ENCODE assay signal across 8 cellular contexts in genomic region chr2:87485884-87486283, GRCh38.
DNase-seq lines count a peak whose midpoint lies in the region; ATAC-seq and TF ChIP-seq lines count a peak whose summit lies in the region.
"Not testable (repeated sequence)": the region's sequence is repeated elsewhere in the genome, so short reads cannot be mapped to it uniquely, and the experiment has no call there.

No MANE protein-coding gene starts in this region.

- H3K4me3 ChIP-seq in body of pancreas, left lung: not testable (repeated sequence)

- DNase-seq in T follicular helper cell (ENCODE audit: low read depth): peak; percentile 17
- peak in 1 of 4 donors; percentile 34 for DNase-seq in body of pancreas
- not testable (repeated sequence) for DNase-seq in left lung; stimulated activated naive B cell treated with anti-CD40 and anti-IgM and Interleukin-4, amounts not matched to agents 10 μg/mL and 1 μg/mL and 100 μg/mL, for 72 hours

- peak overlapping the region; percentile 81 for H3K27ac Mint-ChIP-seq in stimulated activated naive B cell treated with anti-CD40 and anti-IgM and Interleukin-4, amounts not matched to agents 10 μg/mL and 1 μg/mL and 100 μg/mL, for 72 hours

- H3K27ac ChIP-seq in body of pancreas: peak overlapping the region in 3 of 4 donors; percentile 64 to 73 (median 68)
- H3K27ac ChIP-seq in left lung: not testable (repeated sequence)

- ATAC-seq in GM18498 (IDR thresholded peaks at IDR 0.05; ENCODE audit: unreplicated experiment) (peak; percentile 95), GM19463 (IDR thresholded peaks at IDR 0.05; ENCODE audit: unreplicated experiment) (peak; percentile 93), HG02798 (IDR thresholded peaks at IDR 0.05; ENCODE audit: poor library complexity, unreplicated experiment) (peak; percentile 93), HG03439 (IDR thresholded peaks at IDR 0.05; ENCODE audit: unreplicated experiment) (peak; percentile 85), body of pancreas (peak; percentile 95), left lung (peak; percentile 84)
- peak; percentile 89 to 91 for ATAC-seq in stimulated activated naive B cell treated with anti-CD40 and anti-IgM and Interleukin-4, amounts not matched to agents 10 μg/mL and 1 μg/mL and 100 μg/mL, for 72 hours (replicated peaks)

- not testable (repeated sequence) for H3K4me3 Mint-ChIP-seq in stimulated activated naive B cell treated with anti-CD40 and anti-IgM and Interleukin-4, amounts not matched to agents 10 μg/mL and 1 μg/mL and 100 μg/mL, for 72 hours

- H3K9me3 Mint-ChIP-seq in stimulated activated naive B cell treated with anti-CD40 and anti-IgM and Interleukin-4, amounts not matched to agents 10 μg/mL and 1 μg/mL and 100 μg/mL, for 72 hours: not testable (repeated sequence)

- not testable (repeated sequence) for H3K36me3 ChIP-seq in body of pancreas (replicated peaks in 1 of 2; ENCODE audit: insufficient read depth in 1 of 2, low read depth in 2 of 2); left lung

- WGBS in body of pancreas, 2 donors: 0% methylated on average over 1 of the region's 10 CpGs; no CpG with 5 or more reads in 1 of the 2 donors

- intact Hi-C loops in body of pancreas (cut with DNase I); left lung (cut with DNase I): not testable (repeated sequence)

- H3K9me3 ChIP-seq in body of pancreas, left lung: not testable (repeated sequence)

- not testable (repeated sequence) for TF ChIP-seq CTCF in body of pancreas (IDR thresholded peaks at IDR 0.05); left lung (IDR thresholded peaks at IDR 0.05)

- H3K27me3 ChIP-seq in body of pancreas, left lung: not testable (repeated sequence)

- not testable (repeated sequence) for TF ChIP-seq POLR2A in body of pancreas (IDR thresholded peaks at IDR 0.05)

- not testable (repeated sequence) for H3K4me1 ChIP-seq in body of pancreas, left lung

- H3K4me1 Mint-ChIP-seq in stimulated activated naive B cell treated with anti-CD40 and anti-IgM and Interleukin-4, amounts not matched to agents 10 μg/mL and 1 μg/mL and 100 μg/mL, for 72 hours: peaks cover 14 to 23% of the 10 kb centered on the region in 2 donors

- H3K36me3 Mint-ChIP-seq in stimulated activated naive B cell treated with anti-CD40 and anti-IgM and Interleukin-4, amounts not matched to agents 10 μg/mL and 1 μg/mL and 100 μg/mL, for 72 hours: peaks cover 13 to 17% of the 10 kb centered on the region in 2 donors

- H3K27me3 Mint-ChIP-seq in stimulated activated naive B cell treated with anti-CD40 and anti-IgM and Interleukin-4, amounts not matched to agents 10 μg/mL and 1 μg/mL and 100 μg/mL, for 72 hours: not testable (repeated sequence)
